In genomic region chr5:139287890-139288635, GRCh38 we compare ENCODE assay signal across 10 cellular contexts. TPM values are rescaled to one million over a fixed set of nuclear protein-coding genes. Genes with fewer than 3 reads are reported as not detected.
A peak's percentile ranks its signal among the peaks of the same experiment; 100 is the strongest.
DNase-seq lines count a peak whose midpoint lies in the region; ATAC-seq, FAIRE-seq and TF ChIP-seq lines count a peak whose summit lies in the region.
"Had no signal": no experiment of that assay in that cellular context is flagged by ENCODE, and none has a peak within 500 bp of the region (broad histone marks: within the 10 kb centered on the region; RNA-seq: fewer than 3 reads in every experiment).

No MANE protein-coding gene starts in this region.

- intact Hi-C loops in GM12878 (cut with micrococcal nuclease; ENCODE audit: unreplicated experiment), result no loop called here

- H3K27ac Mint-ChIP-seq in nephron progenitor cell, result peak overlapping the region; percentile 10
- peak overlapping the region in 1 of 8 donors; percentile 66 for H3K27ac Mint-ChIP-seq in CD8-positive, alpha-beta memory T cell
- no peak overlapping the region for H3K27ac Mint-ChIP-seq in natural killer cell treated with Interleukin-12 subunit alpha and Interleukin-12 subunit beta and Interleukin-15 and Interleukin-18, amount 100 ng/mL, for 72 hours

- FAIRE-seq in GM12878 (lab: Jason Lieb, UNC), result no peak

- H3K27me3 ChIP-seq in GM12878 (replicated peaks in 1 of 2; ENCODE audit: control insufficient read depth in 2 of 2, insufficient read depth in 2 of 2, low read length in 1 of 2), result no peaks in the 10 kb centered on the region
- no peaks in the 10 kb centered on the region for H3K27me3 ChIP-seq in CD8-positive, alpha-beta memory T cell (ENCODE audit: insufficient read depth, low read length, poor library complexity, severe bottlenecking)

- peak; percentile 58 for TF ChIP-seq RAD21 in GM12878 (IDR thresholded peaks at IDR 0.05; ENCODE audit: insufficient read depth, low read depth, low read length)

- H3K4me2 ChIP-seq in GM12878 (ENCODE audit: control insufficient read depth, insufficient read depth), result no peak overlapping the region

- CTCF ChIA-PET in GM12878 (lab: Yijun Ruan, JAX), result interaction anchor here (1.1 to 1.4 kb wide), 3 partner anchors 36 to 136 kb away, joined by 3 to 4 read pairs (median 3); no protein-coding TSS in a partner anchor
- CTCF ChIA-PET in CD8-positive, alpha-beta memory T cell (lab: Charles Lee), result interaction anchor here (0.7 to 1.5 kb wide), 4 partner anchors 11 to 134 kb away, joined by 3 to 4 read pairs (median 4); no protein-coding TSS in a partner anchor

- no peak for TF ChIP-seq EP300 in GM12878 (IDR thresholded peaks at IDR 0.05; ENCODE audit: borderline replicate concordance in 1 of 2, control insufficient read depth in 1 of 2, low read depth in 2 of 2, low read length in 2 of 2)

- RAD21 ChIA-PET in GM12878 (lab: Charles Lee; ENCODE audit: unreplicated experiment), result interaction anchor here (0.6 to 1.1 kb wide), 3 partner anchors 25 to 118 kb away, joined by 3 read pairs; no protein-coding TSS in a partner anchor

- peaks cover 6 to 14% of the 10 kb centered on the region in 2 experiments for H3K36me3 ChIP-seq in GM12878 (ENCODE audit: control insufficient read depth in 2 of 2, insufficient read depth in 2 of 2, low read length in 1 of 2)
- peaks cover 8% of the 10 kb centered on the region for H3K36me3 ChIP-seq in CD8-positive, alpha-beta memory T cell (ENCODE audit: insufficient read depth, low read length)

- H2AFZ ChIP-seq in GM12878 (ENCODE audit: control insufficient read depth, low read depth, low read length), result no peak overlapping the region

- H3K9me3 Mint-ChIP-seq in nephron progenitor cell, result peaks cover 17% of the 10 kb centered on the region
- H3K9me3 Mint-ChIP-seq in CD8-positive, alpha-beta memory T cell, result peaks cover 0 to 8% (median 0%) of the 10 kb centered on the region in 5 donors
- no peaks in the 10 kb centered on the region for H3K9me3 Mint-ChIP-seq in natural killer cell treated with Interleukin-12 subunit alpha and Interleukin-12 subunit beta and Interleukin-15 and Interleukin-18, amount 100 ng/mL, for 72 hours

- SMC1A ChIA-PET in GM12878 (lab: Charles Lee; ENCODE audit: uncharacterized antibody, unreplicated experiment), result interaction anchor here (1.0 to 12.7 kb wide), 5 partner anchors 14 to 142 kb away, joined by 3 to 136 read pairs (median 3); no protein-coding TSS in a partner anchor

- peaks cover 6% of the 10 kb centered on the region for H3K4me1 Mint-ChIP-seq in nephron progenitor cell
- H3K4me1 Mint-ChIP-seq in CD8-positive, alpha-beta memory T cell, result peaks cover 0 to 3% (median 3%) of the 10 kb centered on the region in 3 donors
- H3K4me1 Mint-ChIP-seq in natural killer cell treated with Interleukin-12 subunit alpha and Interleukin-12 subunit beta and Interleukin-15 and Interleukin-18, amount 100 ng/mL, for 72 hours (ENCODE audit: low read depth in 2 of 2), result peaks cover 0 to 11% of the 10 kb centered on the region in 2 donors

- no TSS peak for BruUV-seq in GM12878 (replicated peaks; lab: Mats Ljungman, UMichigan)

- in situ Hi-C loops in GM12878 (cut with MboI), result no loop called here

- H4K20me1 ChIP-seq in GM12878 (ENCODE audit: control insufficient read depth, insufficient read depth), result no peaks in the 10 kb centered on the region

- no peak overlapping the region for H3K9ac ChIP-seq in GM12878 (ENCODE audit: control insufficient read depth, insufficient read depth, low read length)

- no peak overlapping the region for H3K4me3 Mint-ChIP-seq in nephron progenitor cell
- H3K4me3 Mint-ChIP-seq in CD8-positive, alpha-beta memory T cell, result peak overlapping the region in 1 of 7 donors; percentile 3
- H3K4me3 Mint-ChIP-seq in natural killer cell treated with Interleukin-12 subunit alpha and Interleukin-12 subunit beta and Interleukin-15 and Interleukin-18, amount 100 ng/mL, for 72 hours, result no peak overlapping the region

- ATAC-seq in GM12878, result peak; percentile 43
- ATAC-seq in natural killer cell treated with Interleukin-12 subunit alpha and Interleukin-12 subunit beta and Interleukin-15 and Interleukin-18, amount 100 ng/mL, for 72 hours, result no peak

- DNase-seq in NCI-H1105 treated with DMSO at 0.1 percent for 48 hours (lab: John Stamatoyannopoulos, UW) (peak; percentile 14), NCI-H1105 (lab: John Stamatoyannopoulos, UW) (no peak), MV-4-11 (lab: John Stamatoyannopoulos, UW) (peak; percentile 20), GM12878 (ENCODE audit: low read depth, low spot score) (no peak), nephron progenitor cell (no peak)
- no peak for DNase-seq in CD8-positive, alpha-beta memory T cell
- no peak for DNase-seq in natural killer cell treated with Interleukin-12 subunit alpha and Interleukin-12 subunit beta and Interleukin-15 and Interleukin-18, amount 100 ng/mL, for 72 hours (ENCODE audit: low spot score)
- no peak for DNase-seq in stimulated activated CD4-positive, alpha-beta T cell treated with anti-CD3 and anti-CD28 coated beads, Interleukin-2, amount 100 ng/mL, for 24 hours
- DNase-seq: activated naive CD4-positive, alpha-beta T cell treated with anti-CD3 and anti-CD28 coated beads, Interleukin-2, amount 50 U/mL, for 16 hours; KG1 had no signal

- no peak overlapping the region for H3K27ac ChIP-seq in GM12878 (ENCODE audit: control insufficient read depth, insufficient read depth)
- no peak overlapping the region for H3K27ac ChIP-seq in CD8-positive, alpha-beta memory T cell (ENCODE audit: low read depth, low read length)

- WGBS in GM12878 (ENCODE audit: insufficient coverage, insufficient replicate concordance, low lambda C conversion rate, missing lambda C conversion rate), result 59% methylated on average over 10 of the region's 10 CpGs

- H3K9me3 ChIP-seq in GM12878 (replicated peaks; ENCODE audit: control insufficient read depth, insufficient read depth, low read length), result no peaks in the 10 kb centered on the region
- no peaks in the 10 kb centered on the region for H3K9me3 ChIP-seq in CD8-positive, alpha-beta memory T cell (ENCODE audit: low read length)

- no peak overlapping the region for H3K4me3 ChIP-seq in GM12878
- H3K4me3 ChIP-seq in CD8-positive, alpha-beta memory T cell (ENCODE audit: low read length), result no peak overlapping the region

- TF ChIP-seq CTCF in GM12878 (IDR thresholded peaks at IDR 0.05 in 2 of 3, conservative IDR thresholded peaks at IDR 0.05 in 1 of 3; ENCODE audit: control insufficient read depth in 2 of 3, extremely low read depth in 1 of 3, insufficient read depth in 1 of 3, low read depth in 3 of 3, low read length in 3 of 3) (peak in 2 of 3 experiments; percentile 20 to 25; a peak in 2 of 6 replicates), nephron progenitor cell (IDR thresholded peaks at IDR 0.05) (no peak)

- H3K4me1 ChIP-seq in GM12878 (ENCODE audit: control insufficient read depth, insufficient read depth, low read length), result no peaks in the 10 kb centered on the region
- peaks cover 5% of the 10 kb centered on the region for H3K4me1 ChIP-seq in CD8-positive, alpha-beta memory T cell (ENCODE audit: insufficient read depth, low read length)

- no peaks in the 10 kb centered on the region for H3K27me3 Mint-ChIP-seq in nephron progenitor cell (ENCODE audit: low read depth, poor library complexity)
- peaks cover 0 to 1% of the 10 kb centered on the region in 2 donors for H3K27me3 Mint-ChIP-seq in CD8-positive, alpha-beta memory T cell
- no peaks in the 10 kb centered on the region for H3K27me3 Mint-ChIP-seq in natural killer cell treated with Interleukin-12 subunit alpha and Interleukin-12 subunit beta and Interleukin-15 and Interleukin-18, amount 100 ng/mL, for 72 hours

- peaks cover 5% of the 10 kb centered on the region for H3K79me2 ChIP-seq in GM12878 (ENCODE audit: control insufficient read depth, insufficient read depth, low read length)

- H3K36me3 Mint-ChIP-seq in nephron progenitor cell (ENCODE audit: low read depth), result peaks cover 77% of the 10 kb centered on the region
- H3K36me3 Mint-ChIP-seq in CD8-positive, alpha-beta memory T cell, result peaks cover 13 to 29% (median 13%) of the 10 kb centered on the region in 3 donors
- H3K36me3 Mint-ChIP-seq in natural killer cell treated with Interleukin-12 subunit alpha and Interleukin-12 subunit beta and Interleukin-15 and Interleukin-18, amount 100 ng/mL, for 72 hours, result peaks cover 18% of the 10 kb centered on the region

- POLR2A ChIA-PET in GM12878 (lab: Charles Lee), result interaction anchor here (1.0 to 5.4 kb wide), 5 partner anchors 8 to 16 kb away, joined by 5 to 17 read pairs (median 7); no protein-coding TSS in a partner anchor
- POLR2A ChIA-PET in CD8-positive, alpha-beta memory T cell (lab: Charles Lee), result interaction anchor here (0.6 kb wide), 1 partner anchor 55 kb away, joined by 8 read pairs; no protein-coding TSS in a partner anchor

- TF ChIP-seq POLR2A in GM12878 (IDR thresholded peaks at IDR 0.05; ENCODE audit: low read depth, low read length), result no peak

RNA-seq across cellular contexts. Expression of gene MATR3, which starts 5.5 kb away (rescaled TPM):
- 599 and 630 TPM in 2 replicates for total RNA-seq in GM12878 (2013; cell fraction: nucleolus; rRNA removed)
- total RNA-seq in GM12878 (2014; rRNA removed) (134 and 173 TPM in 2 replicates), GM12878 (2014; rRNA removed; fragmentation: Illumina TruSeq; extraction: Trizol) (394 and 401 TPM in 2 replicates), GM12878 (2021) (180 and 213 TPM in 2 replicates)
- polyA plus RNA-seq in GM12878 (2011; ENCODE audit: low read depth), result 70.2 TPM
- polyA plus RNA-seq in GM12878 (2011; rRNA removed) (230 and 407 TPM in 2 replicates), GM12878 (2014; fragmentation: Illumina TruSeq; extraction: Trizol) (276 and 414 TPM in 2 replicates), GM12878 (2014; fragmentation: Nextera tagmentation; extraction: Ambion mirVana) (100 to 1,000 TPM; 149 to 187 TPM), GM12878 (2014; rRNA removed) (194 and 201 TPM in 2 replicates), GM12878 (2016; fragmentation: Nextera tagmentation; extraction: Ambion mirVana) (100 to 1,000 TPM; 347 to 380 TPM)
- polyA plus RNA-seq in GM12878 (2011; cell fraction: cytosol; rRNA removed), result 102 and 125 TPM in 2 replicates
- 123 and 141 TPM in 2 replicates for polyA plus RNA-seq in GM12878 (2011; cell fraction: nucleus; rRNA removed)
- polyA plus RNA-seq in GM12878 (2012), result 146 and 152 TPM in 2 replicates
- polyA minus RNA-seq in GM12878 (2011; rRNA and poly(A)+ RNA removed), result 284 and 298 TPM in 2 replicates
- 79.1 and 117 TPM in 2 replicates for polyA minus RNA-seq in GM12878 (2011; cell fraction: cytosol; rRNA and poly(A)+ RNA removed)
- 110 and 161 TPM in 2 replicates for polyA minus RNA-seq in GM12878 (2011; cell fraction: nucleus; rRNA and poly(A)+ RNA removed)
- 100 to 1,000 TPM; 184 to 199 TPM for total RNA-seq in CD8-positive, alpha-beta memory T cell
- 364 TPM for polyA plus RNA-seq in CD8-positive, alpha-beta memory T cell
- total RNA-seq in natural killer cell treated with Interleukin-12 subunit alpha and Interleukin-12 subunit beta and Interleukin-15 and Interleukin-18, amount 100 ng/mL, for 72 hours, result 100 to 1,000 TPM; 206 to 229 TPM

RNA-seq across cellular contexts. Expression of gene PAIP2, which starts 53.6 kb away (rescaled TPM):
- 42.6 and 50.2 TPM in 2 replicates for total RNA-seq in GM12878 (2013; cell fraction: nucleolus; rRNA removed)
- total RNA-seq in GM12878 (2014; rRNA removed), result 49.9 and 55.2 TPM in 2 replicates
- total RNA-seq in GM12878 (2014; rRNA removed; fragmentation: Illumina TruSeq; extraction: Trizol), result 57.6 and 58.4 TPM in 2 replicates
- total RNA-seq in GM12878 (2021), result 60.5 and 71.1 TPM in 2 replicates
- polyA plus RNA-seq in GM12878 (2011; ENCODE audit: low read depth), result 70.0 TPM
- 143 and 198 TPM in 2 replicates for polyA plus RNA-seq in GM12878 (2011; rRNA removed)
- polyA plus RNA-seq in GM12878 (2011; cell fraction: cytosol; rRNA removed), result 55.0 and 60.8 TPM in 2 replicates
- 32.5 and 35.7 TPM in 2 replicates for polyA plus RNA-seq in GM12878 (2011; cell fraction: nucleus; rRNA removed)
- polyA plus RNA-seq in GM12878 (2012), result 95.1 and 144 TPM in 2 replicates
- polyA plus RNA-seq in GM12878 (2014; fragmentation: Illumina TruSeq; extraction: Trizol), result 105 and 125 TPM in 2 replicates
- 100 to 1,000 TPM; 100 to 113 TPM for polyA plus RNA-seq in GM12878 (2014; fragmentation: Nextera tagmentation; extraction: Ambion mirVana)
- polyA plus RNA-seq in GM12878 (2014; rRNA removed), result 51.8 and 67.3 TPM in 2 replicates
- 100 to 1,000 TPM; 153 to 154 TPM for polyA plus RNA-seq in GM12878 (2016; fragmentation: Nextera tagmentation; extraction: Ambion mirVana)
- polyA minus RNA-seq in GM12878 (2011; rRNA and poly(A)+ RNA removed), result 35.6 and 57.1 TPM in 2 replicates
- 26.6 and 28.4 TPM in 2 replicates for polyA minus RNA-seq in GM12878 (2011; cell fraction: cytosol; rRNA and poly(A)+ RNA removed)
- 12.2 and 16.5 TPM in 2 replicates for polyA minus RNA-seq in GM12878 (2011; cell fraction: nucleus; rRNA and poly(A)+ RNA removed)
- 10 to 100 TPM; 67.9 to 77.0 TPM for total RNA-seq in CD8-positive, alpha-beta memory T cell
- polyA plus RNA-seq in CD8-positive, alpha-beta memory T cell, result 342 TPM
- 10 to 100 TPM; 38.1 to 77.5 TPM for total RNA-seq in natural killer cell treated with Interleukin-12 subunit alpha and Interleukin-12 subunit beta and Interleukin-15 and Interleukin-18, amount 100 ng/mL, for 72 hours

Comparison
In these comparisons a context has a peak if more than half of its experiments do, and no peak if none do; other contexts are left out.
1. DNase-seq: peak in NCI-H1105 treated with DMSO at 0.1 percent for 48 hours (single experiment) and MV-4-11 (single experiment); none in NCI-H1105 (single experiment), GM12878 (single experiment), nephron progenitor cell (single experiment), CD8-positive, alpha-beta memory T cell (0 of 5), natural killer cell treated with Interleukin-12 subunit alpha and Interleukin-12 subunit beta and Interleukin-15 and Interleukin-18, amount 100 ng/mL, for 72 hours (single experiment) and stimulated activated CD4-positive, alpha-beta T cell treated with anti-CD3 and anti-CD28 coated beads, Interleukin-2, amount 100 ng/mL, for 24 hours (0 of 2).